ENCODE assay signal across 7 cellular contexts in genomic region chr1:55913565-55913964, GRCh38.
"Had no signal": no experiment of that assay in that cellular context is flagged by ENCODE, and none has a peak within 500 bp of the region (broad histone marks: within the 10 kb centered on the region; RNA-seq: fewer than 3 reads in every experiment).

No MANE protein-coding gene starts in this region.

- H3K27ac ChIP-seq: HL-60 had no signal

- H2AFZ ChIP-seq: GM23338 had no signal

- DNase-seq: H9, HCEC 1CT, KG1 had no signal

- H3K4me3 ChIP-seq: GM23338, K562 had no signal

- H3K4me2 ChIP-seq: GM23338 had no signal

- ATAC-seq: GM23338, HepG2, K562 had no signal
